23 cellular contexts compared by ENCODE assay signal in the genomic region with DNA sequence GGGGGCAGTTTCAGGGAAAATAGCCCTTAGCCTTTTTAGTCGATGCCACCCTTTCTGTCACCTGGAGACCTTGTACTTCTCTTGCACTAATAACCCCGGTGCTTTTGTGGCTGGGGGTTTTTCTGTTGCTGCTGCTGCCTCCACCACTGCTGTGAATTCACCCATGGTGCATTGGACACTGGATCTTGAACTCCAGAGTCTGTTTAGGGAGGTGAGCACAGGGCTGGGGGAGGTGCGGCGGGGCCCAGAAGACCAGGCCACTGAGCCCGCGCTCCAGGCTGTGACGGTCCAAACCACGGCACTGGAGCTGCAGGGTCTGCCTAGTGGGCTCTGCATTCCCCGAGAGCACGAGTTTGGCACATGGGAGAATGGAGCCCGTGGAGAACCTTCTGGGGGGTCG.
DNase-seq lines count a peak whose midpoint lies in the region; ATAC-seq, FAIRE-seq and TF ChIP-seq lines count a peak whose summit lies in the region.
"Had no signal": no experiment of that assay in that cellular context is flagged by ENCODE, and none has a peak within 500 bp of the region (broad histone marks: within the 10 kb centered on the region; RNA-seq: fewer than 3 reads in every experiment).

No MANE protein-coding gene starts in this region.

- H3K4me1 Mint-ChIP-seq in T-helper 1 cell treated with Interleukin-12 subunit alpha and Interleukin-12 subunit beta and Interleukin-4 antibody, amounts not matched to agents 30 μg/mL and 1 μg/mL, for 36 hours (ENCODE audit: low read depth) = peaks cover 59% of the 10 kb centered on the region

- POLR2A ChIA-PET in HEK293 (lab: Yijun Ruan, JAX) = no interaction called here
- POLR2A ChIA-PET in GM12878 (lab: Charles Lee) = no interaction called here

- RAD21 ChIA-PET in GM12878 (lab: Charles Lee; ENCODE audit: unreplicated experiment) = no interaction called here

- in situ Hi-C loops in GM12878 (cut with MboI) = no loop called here

- H3K9ac ChIP-seq in GM12878 (ENCODE audit: control insufficient read depth, insufficient read depth, low read length) = no peak overlapping the region
- H3K9ac ChIP-seq: SK-N-SH had no signal

- DNase-seq in T-helper 1 cell (no peak), GM12878 (ENCODE audit: low read depth, low spot score) (no peak), osteoblast (ENCODE audit: insufficient read length, low spot score, missing footprints) (peak; percentile 69), NCI-H510A treated with DMSO at 0.1 percent for 48 hours (lab: John Stamatoyannopoulos, UW) (no peak), NCI-H2196 treated with DMSO at 0.1 percent for 48 hours (lab: John Stamatoyannopoulos, UW; ENCODE audit: unreplicated experiment) (no peak), kidney tubule cell (ENCODE audit: low spot score) (no peak)
- DNase-seq: amniotic stem cell; COR-L47; foreskin keratinocyte; H7; MM.1S; naive B cell; NCI-H2029; NCI-H524 treated with DMSO at 0.1 percent for 48 hours; retina; stimulated activated CD4-positive, alpha-beta T cell treated with anti-CD3 and anti-CD28 coated beads, Interleukin-1b, Interleukin-23, amount 100 ng/mL, for 48 hours; transverse colon; WERI-Rb-1 had no signal

- intact Hi-C loops in GM12878 (cut with micrococcal nuclease; ENCODE audit: unreplicated experiment) = loop anchor here (10.0 kb wide), 1 partner anchor 312 kb away; no protein-coding TSS in a partner anchor

- H3K9me3 ChIP-seq in HEK293 (ENCODE audit: control insufficient read depth, insufficient read depth, low read depth, low read length) (no peaks in the 10 kb centered on the region), GM12878 (replicated peaks; ENCODE audit: control insufficient read depth, insufficient read depth, low read length) (no peaks in the 10 kb centered on the region), osteoblast (ENCODE audit: low read depth, low read length) (no peaks in the 10 kb centered on the region)
- H3K9me3 ChIP-seq: left lung, SK-N-SH, transverse colon had no signal

- H3K27me3 Mint-ChIP-seq in T-helper 1 cell treated with Interleukin-12 subunit alpha and Interleukin-12 subunit beta and Interleukin-4 antibody, amounts not matched to agents 30 μg/mL and 1 μg/mL, for 36 hours (ENCODE audit: low read depth) = no peaks in the 10 kb centered on the region

- peaks cover 0 to 12% of the 10 kb centered on the region in 2 experiments; a peak in 1 of 3 replicates for H3K36me3 ChIP-seq in HEK293 (ENCODE audit: control insufficient read depth in 2 of 2, insufficient read depth in 1 of 2, low read length in 2 of 2)
- no peaks in the 10 kb centered on the region for H3K36me3 ChIP-seq in GM12878 (ENCODE audit: control insufficient read depth in 2 of 2, insufficient read depth in 2 of 2, low read length in 1 of 2)
- H3K36me3 ChIP-seq in osteoblast (ENCODE audit: insufficient read depth, low read length) = no peaks in the 10 kb centered on the region
- H3K36me3 ChIP-seq: transverse colon, WERI-Rb-1 had no signal

- FAIRE-seq in GM12878 (lab: Jason Lieb, UNC) = no peak

- no TSS peak for BruUV-seq in GM12878 (replicated peaks; lab: Mats Ljungman, UMichigan)

- H3K27ac ChIP-seq in HEK293 (ENCODE audit: extremely low read depth, low read depth, low read length) = no peak overlapping the region
- H3K27ac ChIP-seq in GM12878 (ENCODE audit: control insufficient read depth, insufficient read depth) = no peak overlapping the region
- H3K27ac ChIP-seq in osteoblast (ENCODE audit: low read depth, low read length) = no peak overlapping the region
- H3K27ac ChIP-seq: 22Rv1, foreskin keratinocyte, WERI-Rb-1 had no signal

- TF ChIP-seq EP300 in GM12878 (IDR thresholded peaks at IDR 0.05; ENCODE audit: borderline replicate concordance in 1 of 2, control insufficient read depth in 1 of 2, low read depth in 2 of 2, low read length in 2 of 2) = no peak

- H3K4me1 ChIP-seq in HEK293 (ENCODE audit: control insufficient read depth, insufficient read depth, low read length) (no peaks in the 10 kb centered on the region), GM12878 (ENCODE audit: control insufficient read depth, insufficient read depth, low read length) (peaks cover 23% of the 10 kb centered on the region), osteoblast (ENCODE audit: insufficient read depth, low read length) (peaks cover 12% of the 10 kb centered on the region)
- H3K4me1 ChIP-seq: foreskin keratinocyte had no signal

- H3K36me3 Mint-ChIP-seq in T-helper 1 cell treated with Interleukin-12 subunit alpha and Interleukin-12 subunit beta and Interleukin-4 antibody, amounts not matched to agents 30 μg/mL and 1 μg/mL, for 36 hours (ENCODE audit: low read depth) = peaks cover 43% of the 10 kb centered on the region
- H3K36me3 Mint-ChIP-seq: naive B cell had no signal

- TF ChIP-seq CTCF in HEK293 (tag by site-specific recombination; IDR thresholded peaks at IDR 0.05) (no peak), GM12878 (IDR thresholded peaks at IDR 0.05 in 2 of 3, conservative IDR thresholded peaks at IDR 0.05 in 1 of 3; ENCODE audit: control insufficient read depth in 2 of 3, extremely low read depth in 1 of 3, insufficient read depth in 1 of 3, low read depth in 3 of 3, low read length in 3 of 3) (no peak), osteoblast (IDR thresholded peaks at IDR 0.05; ENCODE audit: extremely low read depth, low read depth, low read length) (no peak)

- H3K4me3 Mint-ChIP-seq in T-helper 1 cell treated with Interleukin-12 subunit alpha and Interleukin-12 subunit beta and Interleukin-4 antibody, amounts not matched to agents 30 μg/mL and 1 μg/mL, for 36 hours = peak overlapping the region; percentile 70

- peak overlapping the region; percentile 88 for H3K27ac Mint-ChIP-seq in T-helper 1 cell treated with Interleukin-12 subunit alpha and Interleukin-12 subunit beta and Interleukin-4 antibody, amounts not matched to agents 30 μg/mL and 1 μg/mL, for 36 hours

- no peak for TF ChIP-seq RAD21 in GM12878 (IDR thresholded peaks at IDR 0.05; ENCODE audit: insufficient read depth, low read depth, low read length)

- no peak overlapping the region for H3K4me2 ChIP-seq in GM12878 (ENCODE audit: control insufficient read depth, insufficient read depth)
- H3K4me2 ChIP-seq in osteoblast (ENCODE audit: insufficient read depth, low read length) = no peak overlapping the region
- H3K4me2 ChIP-seq: SK-N-SH had no signal

- H2AFZ ChIP-seq in GM12878 (ENCODE audit: control insufficient read depth, low read depth, low read length) (no peak overlapping the region), osteoblast (ENCODE audit: low read length) (no peak overlapping the region)

- H4K20me1 ChIP-seq in GM12878 (ENCODE audit: control insufficient read depth, insufficient read depth) (no peaks in the 10 kb centered on the region), osteoblast (ENCODE audit: insufficient read depth, low read length) (no peaks in the 10 kb centered on the region)

- CTCF ChIA-PET in HEK293 (lab: Yijun Ruan, JAX) = no interaction called here
- CTCF ChIA-PET in GM12878 (lab: Yijun Ruan, JAX) = interaction anchor here (0.7 to 1.0 kb wide), 2 partner anchors 11 to 1073 kb away, joined by 4 to 5 read pairs; no protein-coding TSS in a partner anchor

- H3K9me3 Mint-ChIP-seq in T-helper 1 cell treated with Interleukin-12 subunit alpha and Interleukin-12 subunit beta and Interleukin-4 antibody, amounts not matched to agents 30 μg/mL and 1 μg/mL, for 36 hours = no peaks in the 10 kb centered on the region
- H3K9me3 Mint-ChIP-seq: naive B cell had no signal

- no peaks in the 10 kb centered on the region for H3K27me3 ChIP-seq in GM12878 (replicated peaks in 1 of 2; ENCODE audit: control insufficient read depth in 2 of 2, insufficient read depth in 2 of 2, low read length in 1 of 2)
- H3K27me3 ChIP-seq in osteoblast (ENCODE audit: insufficient read depth, low read length) = peaks cover 19% of the 10 kb centered on the region
- H3K27me3 ChIP-seq: foreskin keratinocyte, left lung, transverse colon had no signal

- H3K79me2 ChIP-seq in GM12878 (ENCODE audit: control insufficient read depth, insufficient read depth, low read length) = no peaks in the 10 kb centered on the region
- no peaks in the 10 kb centered on the region for H3K79me2 ChIP-seq in osteoblast (ENCODE audit: insufficient read depth, low read length)

- SMC1A ChIA-PET in GM12878 (lab: Charles Lee; ENCODE audit: uncharacterized antibody, unreplicated experiment) = no interaction called here

- peak; percentile 51 for ATAC-seq in GM12878
- ATAC-seq: foreskin keratinocyte had no signal

- 60% methylated on average over 12 of the region's 12 CpGs for WGBS in GM12878 (ENCODE audit: insufficient coverage, insufficient replicate concordance, low lambda C conversion rate, missing lambda C conversion rate)

- no peak for TF ChIP-seq POLR2A in GM12878 (IDR thresholded peaks at IDR 0.05; ENCODE audit: low read depth, low read length)

- H3K4me3 ChIP-seq in HEK293 (ENCODE audit: low read depth, low read length) (no peak overlapping the region), GM12878 (no peak overlapping the region), osteoblast (ENCODE audit: insufficient read depth, low read length) (no peak overlapping the region)
- H3K4me3 ChIP-seq: transverse colon had no signal

TF ChIP-seq in HEK293, 187 proteins besides CTCF, POLR2A, EP300 and RAD21 (continues in another document):
- TF ChIP-seq ZSCAN18 (tag by site-specific recombination; IDR thresholded peaks at IDR 0.05) (no peak), ZNF830 (tag by site-specific recombination; IDR thresholded peaks at IDR 0.05; ENCODE audit: low read depth) (no peak)

TF ChIP-seq in GM12878, 131 proteins besides CTCF, POLR2A, EP300 and RAD21:
- TF ChIP-seq, protein P1, sequence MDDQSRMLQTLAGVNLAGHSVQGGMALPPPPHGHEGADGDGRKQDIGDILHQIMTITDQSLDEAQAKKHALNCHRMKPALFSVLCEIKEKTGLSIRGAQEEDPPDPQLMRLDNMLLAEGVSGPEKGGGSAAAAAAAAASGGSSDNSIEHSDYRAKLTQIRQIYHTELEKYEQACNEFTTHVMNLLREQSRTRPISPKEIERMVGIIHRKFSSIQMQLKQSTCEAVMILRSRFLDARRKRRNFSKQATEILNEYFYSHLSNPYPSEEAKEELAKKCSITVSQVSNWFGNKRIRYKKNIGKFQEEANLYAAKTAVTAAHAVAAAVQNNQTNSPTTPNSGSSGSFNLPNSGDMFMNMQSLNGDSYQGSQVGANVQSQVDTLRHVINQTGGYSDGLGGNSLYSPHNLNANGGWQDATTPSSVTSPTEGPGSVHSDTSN (IDR thresholded peaks at IDR 0.05; ENCODE audit: insufficient replicate concordance, low read depth, low read length) = no peak
- TF ChIP-seq RUNX3 (IDR thresholded peaks at IDR 0.05; ENCODE audit: low read length) = peak; percentile 7; the same call in 1 of the 2 replicates
